1 cellular context compared by ENCODE assay signal in the genomic region with DNA sequence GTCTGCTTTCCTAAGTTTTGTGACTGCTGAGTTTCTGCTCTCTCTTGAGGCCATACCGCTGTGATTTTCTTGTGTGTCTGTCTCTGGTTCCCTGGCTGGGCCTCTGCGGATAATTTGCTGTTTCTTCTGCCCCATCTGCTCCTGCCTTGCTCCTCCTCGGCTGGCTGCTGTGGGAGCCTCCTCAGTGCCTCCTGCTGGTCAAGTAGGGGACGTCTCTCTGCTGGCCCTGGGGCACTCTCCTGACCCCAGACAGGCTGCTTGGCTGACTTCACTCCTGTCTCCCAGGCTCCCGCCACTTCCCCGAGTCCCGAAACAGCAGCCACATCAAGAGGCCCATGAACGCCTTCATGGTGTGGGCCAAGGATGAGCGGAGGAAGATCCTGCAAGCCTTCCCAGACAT.
TF ChIP-seq lines count a peak whose summit lies in the region.

No MANE protein-coding gene starts in this region.

TF ChIP-seq in H1, 55 proteins besides CTCF, POLR2A, EP300 and RAD21:
- TF ChIP-seq SIN3A (conservative IDR thresholded peaks at IDR 0.05 in 1 of 2, IDR thresholded peaks at IDR 0.05 in 1 of 2; ENCODE audit: low read depth in 1 of 2, low read length in 2 of 2) = 0 out of 4 replicates have a peak, but pooled peaks of 1 of the 2 experiments have one; percentile 39
- TF ChIP-seq EZH2 (IDR thresholded peaks at IDR 0.05; ENCODE audit: low read depth, low read length, severe bottlenecking) = no peak
